In the genomic region with DNA sequence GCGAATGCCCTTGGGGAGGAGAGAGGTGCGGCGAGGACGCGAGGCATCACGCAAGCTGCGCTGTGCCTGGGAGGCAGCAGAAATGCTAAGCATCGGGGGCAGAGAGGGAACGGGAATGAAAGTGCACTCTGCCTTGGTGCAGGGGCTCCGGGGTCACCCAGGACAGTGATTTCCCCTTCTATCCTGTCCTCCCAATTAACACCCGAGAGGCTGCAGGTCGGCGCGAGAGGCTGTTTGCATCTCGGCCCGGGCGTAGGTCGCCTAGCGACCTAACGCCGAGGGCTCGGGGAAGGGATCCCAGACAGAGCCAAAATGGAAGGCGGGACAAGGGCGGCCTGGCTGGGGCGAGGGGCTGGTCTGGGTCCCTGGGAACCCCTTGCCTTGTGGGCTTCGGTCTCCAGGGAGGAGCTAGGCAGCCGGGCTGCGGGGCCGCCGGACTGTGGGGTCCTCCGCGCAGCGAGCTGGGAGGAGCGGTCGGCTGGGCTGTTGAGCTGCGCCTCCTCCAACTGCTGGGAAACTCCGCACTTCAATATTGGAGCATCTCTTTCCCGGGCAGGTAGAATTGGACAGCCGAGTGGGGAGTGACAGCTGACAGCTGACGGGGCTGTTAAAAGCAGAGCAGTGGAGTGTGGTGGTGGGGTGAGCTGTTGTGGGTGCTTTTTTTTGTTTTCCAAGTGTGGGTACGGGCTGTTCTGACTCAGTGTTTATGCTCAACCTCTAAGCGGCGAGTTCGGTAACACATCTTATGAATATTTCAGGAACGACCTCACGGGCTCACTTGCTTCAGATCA, we compare ENCODE assay signal across 8 cellular contexts. TPM values are rescaled to one million over a fixed set of nuclear protein-coding genes. Genes with fewer than 3 reads are reported as not detected.
DNase-seq lines count a peak whose midpoint lies in the region; ATAC-seq and TF ChIP-seq lines count a peak whose summit lies in the region.

No MANE protein-coding gene starts in this region.

- no peak overlapping the region for H3K27ac Mint-ChIP-seq in CD8-positive, alpha-beta T cell
- H3K27ac Mint-ChIP-seq in activated naive CD8-positive, alpha-beta T cell treated with anti-CD3 and anti-CD28 coated beads, Interleukin-2, amount 50 U/mL, for 24 hours = no peak overlapping the region

- peak overlapping the region; percentile 96 for H3K4me2 ChIP-seq in MM.1S (ENCODE audit: low read depth, low read length)

- no peak for TF ChIP-seq CTCF in CD8-positive, alpha-beta T cell (IDR thresholded peaks at IDR 0.05)
- TF ChIP-seq CTCF in MM.1S (IDR thresholded peaks at IDR 0.05; ENCODE audit: low read length) = no peak

- CTCF ChIA-PET in CD8-positive, alpha-beta T cell (lab: Charles Lee) = interaction anchor here (1.0 to 1.9 kb wide), 2 partner anchors 15 to 16 kb away, joined by 4 read pairs; no protein-coding TSS in a partner anchor

- H4K20me1 ChIP-seq in MM.1S (ENCODE audit: insufficient read depth, low read length) = no peaks in the 10 kb centered on the region

- peak overlapping the region; percentile 87 for H3K4me3 Mint-ChIP-seq in CD8-positive, alpha-beta T cell
- H3K4me3 Mint-ChIP-seq in activated naive CD8-positive, alpha-beta T cell treated with anti-CD3 and anti-CD28 coated beads, Interleukin-2, amount 50 U/mL, for 24 hours = peak overlapping the region; percentile 82

- intact Hi-C loops in CD8-positive, alpha-beta T cell (cut with DNase I, micrococcal nuclease) = no loop called here

- no peaks in the 10 kb centered on the region for H3K79me2 ChIP-seq in MM.1S (ENCODE audit: low read length)

- POLR2A ChIA-PET in CD8-positive, alpha-beta T cell (lab: Charles Lee) = no interaction called here

- H3K27ac ChIP-seq in CD8-positive, alpha-beta T cell (ENCODE audit: low read depth, low read length) = no peak overlapping the region
- no peak overlapping the region for H3K27ac ChIP-seq in MM.1S (ENCODE audit: low read length)
- H3K27ac ChIP-seq in iPS-18a (ENCODE audit: low read length) = no peak overlapping the region
- H3K27ac ChIP-seq in skin epidermis = peak overlapping the region in 5 of 21 experiments; percentile 3 to 52 (median 30)

- peaks cover 69% of the 10 kb centered on the region for H3K27me3 Mint-ChIP-seq in CD8-positive, alpha-beta T cell (ENCODE audit: low read depth)
- peaks cover 88% of the 10 kb centered on the region for H3K27me3 Mint-ChIP-seq in activated naive CD8-positive, alpha-beta T cell treated with anti-CD3 and anti-CD28 coated beads, Interleukin-2, amount 50 U/mL, for 24 hours

- no peaks in the 10 kb centered on the region for H3K9me2 ChIP-seq in MM.1S (replicated peaks; ENCODE audit: insufficient read depth, low read length)

- peaks cover 30% of the 10 kb centered on the region for H3K4me1 Mint-ChIP-seq in CD8-positive, alpha-beta T cell (ENCODE audit: low read depth)
- peaks cover 21% of the 10 kb centered on the region for H3K4me1 Mint-ChIP-seq in activated naive CD8-positive, alpha-beta T cell treated with anti-CD3 and anti-CD28 coated beads, Interleukin-2, amount 50 U/mL, for 24 hours

- H3K4me1 ChIP-seq in CD8-positive, alpha-beta T cell (ENCODE audit: insufficient read depth, low read length) = peaks cover 24% of the 10 kb centered on the region
- H3K4me1 ChIP-seq in MM.1S (ENCODE audit: low read length) (no peaks in the 10 kb centered on the region), iPS-18a (ENCODE audit: control insufficient read depth, low read depth, low read length) (peaks cover 15% of the 10 kb centered on the region)

- H2AFZ ChIP-seq in MM.1S (ENCODE audit: low read length) = peak overlapping the region; percentile 99

- no peaks in the 10 kb centered on the region for H3K36me3 ChIP-seq in CD8-positive, alpha-beta T cell (ENCODE audit: insufficient read depth, low read length)
- no peaks in the 10 kb centered on the region for H3K36me3 ChIP-seq in MM.1S (replicated peaks; ENCODE audit: insufficient read depth, low read length)
- H3K36me3 ChIP-seq in iPS-18a (ENCODE audit: control insufficient read depth, low read depth, low read length) = no peaks in the 10 kb centered on the region

- no peaks in the 10 kb centered on the region for H3K36me3 Mint-ChIP-seq in CD8-positive, alpha-beta T cell
- no peaks in the 10 kb centered on the region for H3K36me3 Mint-ChIP-seq in activated naive CD8-positive, alpha-beta T cell treated with anti-CD3 and anti-CD28 coated beads, Interleukin-2, amount 50 U/mL, for 24 hours (ENCODE audit: low read depth)

- H3F3A ChIP-seq in MM.1S (ENCODE audit: insufficient read depth, low read length) = no peaks in the 10 kb centered on the region

- H3K9me3 Mint-ChIP-seq in CD8-positive, alpha-beta T cell = no peaks in the 10 kb centered on the region
- no peaks in the 10 kb centered on the region for H3K9me3 Mint-ChIP-seq in activated naive CD8-positive, alpha-beta T cell treated with anti-CD3 and anti-CD28 coated beads, Interleukin-2, amount 50 U/mL, for 24 hours

- peaks cover 39% of the 10 kb centered on the region for H3K27me3 ChIP-seq in CD8-positive, alpha-beta T cell (ENCODE audit: insufficient read depth, low read length)
- H3K27me3 ChIP-seq in MM.1S (replicated peaks; ENCODE audit: insufficient read depth, low read length) (no peaks in the 10 kb centered on the region), iPS-18a (ENCODE audit: control insufficient read depth, insufficient read depth, low read length) (peaks cover 80% of the 10 kb centered on the region)

- H3K4me3 ChIP-seq in CD8-positive, alpha-beta T cell (ENCODE audit: low read depth, low read length) = peak overlapping the region; percentile 55
- H3K4me3 ChIP-seq in MM.1S (ENCODE audit: low read length) (peak overlapping the region; percentile 89), iPS-18a (ENCODE audit: low read length) (peak overlapping the region; percentile 83), skin epidermis (peak overlapping the region; percentile 37 to 55 (median 42))

- H3K9ac ChIP-seq in MM.1S (ENCODE audit: low read length) (peak overlapping the region; percentile 51; the same call in 1 of the 2 replicates), iPS-18a (ENCODE audit: low read length) (peak overlapping the region; percentile 31)

- no peaks in the 10 kb centered on the region for H3K9me3 ChIP-seq in CD8-positive, alpha-beta T cell (ENCODE audit: low read length)
- no peaks in the 10 kb centered on the region for H3K9me3 ChIP-seq in MM.1S (replicated peaks; ENCODE audit: insufficient read depth, low read length)
- no peaks in the 10 kb centered on the region for H3K9me3 ChIP-seq in iPS-18a (ENCODE audit: control insufficient read depth, low read depth, low read length)

- ATAC-seq in CD8-positive, alpha-beta T cell = peak; percentile 64
- peak; percentile 36 for ATAC-seq in GM21526 (IDR thresholded peaks at IDR 0.05; ENCODE audit: low FRiP score, unreplicated experiment)
- peak; percentile 87 for ATAC-seq in activated naive CD8-positive, alpha-beta T cell treated with anti-CD3 and anti-CD28 coated beads, Interleukin-2, amount 50 U/mL, for 24 hours

- peak in 1 of 7 experiments; percentile 20 for DNase-seq in CD8-positive, alpha-beta T cell
- DNase-seq in MM.1S (peak; percentile 11), CD1c-positive myeloid dendritic cell (ENCODE audit: extremely low spot score) (no peak), HUDEP-2 (lab: John Stamatoyannopoulos, UW; ENCODE audit: unreplicated experiment in 76 of 76) (no peak)
- DNase-seq in activated naive CD8-positive, alpha-beta T cell treated with anti-CD3 and anti-CD28 coated beads, Interleukin-2, amount 50 U/mL, for 24 hours = peak; percentile 30

RNA-seq across cellular contexts. Expression of a gene that starts 0.7 kb away (rescaled TPM):
- not detected for total RNA-seq in CD8-positive, alpha-beta T cell

RNA-seq across cellular contexts. Expression of a gene that starts 26.1 kb away (rescaled TPM):
- 10 to 100 TPM; 10.2 to 11.8 TPM for total RNA-seq in CD8-positive, alpha-beta T cell

Comparison
In these comparisons a context has a peak if more than half of its experiments do, and no peak if none do; other contexts are left out.
1. ATAC-seq: peak in every context shown above with its lines; median percentile 87 in activated naive CD8-positive, alpha-beta T cell treated with anti-CD3 and anti-CD28 coated beads, Interleukin-2, amount 50 U/mL, for 24 hours; 64 in CD8-positive, alpha-beta T cell; 36 in GM21526.
2. DNase-seq: peak in MM.1S (single experiment) and activated naive CD8-positive, alpha-beta T cell treated with anti-CD3 and anti-CD28 coated beads, Interleukin-2, amount 50 U/mL, for 24 hours (single experiment); none in CD1c-positive myeloid dendritic cell (single experiment) and HUDEP-2 (0 of 76).
3. Peak in every context shown above with its lines, with median percentiles within 50 percentile points of each other: H3K4me3 ChIP-seq.